In the genomic region with DNA sequence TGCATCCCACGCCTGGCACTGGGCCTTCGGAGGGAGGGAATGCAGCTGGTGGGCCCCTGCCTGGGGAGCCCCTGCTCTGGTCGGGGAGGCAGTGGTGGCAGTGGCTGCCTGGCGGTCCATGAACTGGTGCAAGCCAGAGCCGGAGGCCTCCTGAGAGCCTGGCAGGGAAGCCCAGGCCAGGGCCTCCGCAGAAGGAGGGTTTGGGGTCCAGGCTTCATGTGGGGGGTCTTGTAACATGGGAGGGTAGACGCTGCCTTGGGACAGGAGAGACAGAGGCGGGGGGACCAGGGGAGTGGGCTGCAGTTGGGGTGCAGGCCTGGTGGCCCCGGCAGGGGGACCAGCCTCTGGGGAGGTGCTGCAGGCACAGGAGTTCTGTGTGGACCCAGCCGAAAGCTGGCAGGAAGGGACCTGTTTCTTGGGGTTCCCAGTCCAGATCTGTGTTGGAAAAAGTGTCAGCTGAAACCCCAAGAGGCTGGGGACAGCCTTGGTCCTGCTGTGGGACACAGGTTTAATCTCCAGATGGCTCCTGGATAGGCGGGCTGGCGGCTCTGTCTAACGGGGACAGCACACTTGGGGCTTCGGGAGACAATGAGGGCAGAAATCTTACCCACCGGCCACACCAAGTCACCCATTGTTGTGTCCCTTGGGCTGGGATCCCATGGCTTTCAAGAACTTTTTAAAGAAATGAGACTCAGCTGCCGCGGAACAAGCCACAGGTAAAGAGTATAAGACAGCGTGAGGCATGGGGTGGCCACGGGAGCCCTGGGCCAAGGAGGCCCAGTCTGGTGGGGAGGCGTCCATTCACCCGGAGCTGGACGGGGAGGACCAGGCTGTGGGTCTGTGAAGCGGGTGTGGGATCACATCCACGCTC, we compare ENCODE assay signal across 17 cellular contexts.
A peak's percentile ranks its signal among the peaks of the same experiment; 100 is the strongest.
DNase-seq lines count a peak whose midpoint lies in the region; ATAC-seq and TF ChIP-seq lines count a peak whose summit lies in the region.
"Had no signal": no experiment of that assay in that cellular context is flagged by ENCODE, and none has a peak within 500 bp of the region (broad histone marks: within the 10 kb centered on the region; RNA-seq: fewer than 3 reads in every experiment).

No MANE protein-coding gene starts in this region.

- H2BK20ac ChIP-seq in H9 (ENCODE audit: low read depth, low read length, poor library complexity, severe bottlenecking): no peak overlapping the region

- H3K4ac ChIP-seq in H9 (ENCODE audit: low read depth, low read length): no peak overlapping the region

- no peak overlapping the region for H4K5ac ChIP-seq in H9 (ENCODE audit: insufficient read length, low read depth, low read length)

- no peak overlapping the region for H3K27ac ChIP-seq in H9 (ENCODE audit: insufficient read length, low read depth, low read length)
- H3K27ac ChIP-seq: esophagus squamous epithelium, prostate gland had no signal

- no peaks in the 10 kb centered on the region for H3K4me1 Mint-ChIP-seq in H9
- no peaks in the 10 kb centered on the region for H3K4me1 Mint-ChIP-seq in activated CD8-positive, alpha-beta memory T cell treated with anti-CD3 and anti-CD28 coated beads, Interleukin-2, amount 10 ng/mL, durations not matched to agents 7 days and 5 days
- H3K4me1 Mint-ChIP-seq: activated CD4-positive, alpha-beta T cell treated with anti-CD3 and anti-CD28 coated beads, Interleukin-2, amount 10 ng/mL, durations not matched to agents 7 days and 5 days had no signal

- CTCF ChIA-PET in activated CD8-positive, alpha-beta memory T cell treated with anti-CD3 and anti-CD28 coated beads, Interleukin-2, amount 10 ng/mL, durations not matched to agents 7 days and 5 days (lab: Charles Lee): interaction anchor here (1.2 to 1.6 kb wide), 3 partner anchors 14 to 98 kb away, joined by 3 to 11 read pairs (median 3); no protein-coding TSS in a partner anchor

- no peaks in the 10 kb centered on the region for H3K23me2 ChIP-seq in H9 (ENCODE audit: insufficient read length, low read depth, low read length, poor library complexity, severe bottlenecking)

- WGBS in H9 (ENCODE audit: extremely low coverage, insufficient read length, low lambda C conversion rate): no CpG with 5 or more reads among the region's 24 CpGs

- H3K9me3 Mint-ChIP-seq in H9: no peaks in the 10 kb centered on the region
- no peaks in the 10 kb centered on the region for H3K9me3 Mint-ChIP-seq in activated CD8-positive, alpha-beta memory T cell treated with anti-CD3 and anti-CD28 coated beads, Interleukin-2, amount 10 ng/mL, durations not matched to agents 7 days and 5 days (ENCODE audit: low read depth)
- H3K9me3 Mint-ChIP-seq: activated CD4-positive, alpha-beta T cell treated with anti-CD3 and anti-CD28 coated beads, Interleukin-2, amount 10 ng/mL, durations not matched to agents 7 days and 5 days; T-helper 1 cell treated with Interleukin-12 subunit alpha and Interleukin-12 subunit beta and Interleukin-4 antibody, amounts not matched to agents 30 μg/mL and 1 μg/mL, for 36 hours had no signal

- TF ChIP-seq CTCF in H9 (conservative IDR thresholded peaks at IDR 0.05) (no peak), GM20000 (IDR thresholded peaks at IDR 0.05; ENCODE audit: extremely low read depth, missing control alignments) (no peak)

- H2BK120ac ChIP-seq in H9 (ENCODE audit: low read depth, low read length, poor library complexity, severe bottlenecking): no peak overlapping the region

- ATAC-seq in activated CD8-positive, alpha-beta memory T cell treated with anti-CD3 and anti-CD28 coated beads, Interleukin-2, amount 10 ng/mL, durations not matched to agents 7 days and 5 days: no peak
- ATAC-seq in left lobe of liver: no peak
- no peak for ATAC-seq in HG02588 (IDR thresholded peaks at IDR 0.05; ENCODE audit: unreplicated experiment)
- ATAC-seq in GM21576 (IDR thresholded peaks at IDR 0.05; ENCODE audit: unreplicated experiment): no peak

- peak; percentile 21 for DNase-seq in H9
- DNase-seq in activated CD8-positive, alpha-beta memory T cell treated with anti-CD3 and anti-CD28 coated beads, Interleukin-2, amount 10 ng/mL, durations not matched to agents 7 days and 5 days: peak; percentile 33
- peak; percentile 31 for DNase-seq in left lobe of liver (ENCODE audit: low spot score)
- peak; percentile 15 for DNase-seq in retina
- no peak for DNase-seq in foreskin melanocyte
- DNase-seq in GM20000 (ENCODE audit: low spot score): no peak
- DNase-seq: activated CD4-positive, alpha-beta T cell treated with anti-CD3 and anti-CD28 coated beads, Interleukin-2, amount 10 ng/mL, durations not matched to agents 7 days and 5 days; C1 segment of cervical spinal cord; esophagus squamous epithelium; mesenchymal stem cell; NCI-H1694 treated with DMSO at 0.1 percent for 48 hours; NCI-H774; stimulated activated naive CD4-positive, alpha-beta T cell treated with Interleukin-2 at 50 U/mL for 16 hours had no signal

- H2AK5ac ChIP-seq in H9 (ENCODE audit: insufficient read length, low read length): no peak overlapping the region

- no peak overlapping the region for H2BK12ac ChIP-seq in H9 (ENCODE audit: insufficient read length, low read depth, low read length)

- H2BK15ac ChIP-seq in H9 (ENCODE audit: low read depth, low read length): no peak overlapping the region

- H3K9me3 ChIP-seq in H9 (ENCODE audit: control insufficient read depth, low read depth, low read length): no peaks in the 10 kb centered on the region
- H3K9me3 ChIP-seq: esophagus squamous epithelium, prostate gland had no signal

- H4K8ac ChIP-seq in H9 (replicated peaks; ENCODE audit: insufficient read length, low read depth, low read length): no peak overlapping the region

- no peak overlapping the region for H3K23ac ChIP-seq in H9 (ENCODE audit: insufficient read length, low read depth, low read length)

- no peak overlapping the region for H4K91ac ChIP-seq in H9 (ENCODE audit: insufficient read length, low read depth, low read length)

- H3K36me3 Mint-ChIP-seq in H9 (ENCODE audit: insufficient read depth in 1 of 3, low read depth in 3 of 3): no peaks in the 10 kb centered on the region
- no peaks in the 10 kb centered on the region for H3K36me3 Mint-ChIP-seq in activated CD8-positive, alpha-beta memory T cell treated with anti-CD3 and anti-CD28 coated beads, Interleukin-2, amount 10 ng/mL, durations not matched to agents 7 days and 5 days

- no peak overlapping the region for H2AFZ ChIP-seq in H9 (ENCODE audit: low read length)

- H3K27me3 ChIP-seq in H9 (ENCODE audit: insufficient read depth, low read length): peaks cover 2% of the 10 kb centered on the region; the same call in 1 of the 2 replicates

- no peak overlapping the region for H3K18ac ChIP-seq in H9 (ENCODE audit: insufficient read length, low read depth, low read length)

- H3K79me2 ChIP-seq in H9 (ENCODE audit: insufficient read depth, low read length): no peaks in the 10 kb centered on the region

- H4K20me1 ChIP-seq in H9 (ENCODE audit: control insufficient read depth, insufficient read depth, insufficient read length): no peaks in the 10 kb centered on the region

- H2BK5ac ChIP-seq in H9 (ENCODE audit: insufficient read length, low read length): no peak overlapping the region

- H3K56ac ChIP-seq in H9 (ENCODE audit: insufficient read length, low read depth, low read length): no peak overlapping the region

- no peak overlapping the region for H3K9ac ChIP-seq in H9 (ENCODE audit: extremely low read depth, insufficient read length, low read length)

- H3K14ac ChIP-seq in H9 (ENCODE audit: insufficient read depth, low read length): no peak overlapping the region; the same call in 1 of the 2 replicates

- no peaks in the 10 kb centered on the region for H3K79me1 ChIP-seq in H9 (ENCODE audit: insufficient read depth, low read depth, low read length, poor library complexity, severe bottlenecking)

- no peak overlapping the region for H3T11ph ChIP-seq in H9 (ENCODE audit: low read length)

- no peak overlapping the region for H3K4me3 Mint-ChIP-seq in H9
- H3K4me3 Mint-ChIP-seq in activated CD8-positive, alpha-beta memory T cell treated with anti-CD3 and anti-CD28 coated beads, Interleukin-2, amount 10 ng/mL, durations not matched to agents 7 days and 5 days: no peak overlapping the region
- H3K4me3 Mint-ChIP-seq: activated CD4-positive, alpha-beta T cell treated with anti-CD3 and anti-CD28 coated beads, Interleukin-2, amount 10 ng/mL, durations not matched to agents 7 days and 5 days; T-helper 1 cell treated with Interleukin-12 subunit alpha and Interleukin-12 subunit beta and Interleukin-4 antibody, amounts not matched to agents 30 μg/mL and 1 μg/mL, for 36 hours had no signal

- H3K4me2 ChIP-seq in H9 (ENCODE audit: insufficient read depth, insufficient read length, low read length): no peak overlapping the region

- H3K27ac Mint-ChIP-seq in H9: no peak overlapping the region
- no peak overlapping the region for H3K27ac Mint-ChIP-seq in activated CD8-positive, alpha-beta memory T cell treated with anti-CD3 and anti-CD28 coated beads, Interleukin-2, amount 10 ng/mL, durations not matched to agents 7 days and 5 days
- H3K27ac Mint-ChIP-seq: activated CD4-positive, alpha-beta T cell treated with anti-CD3 and anti-CD28 coated beads, Interleukin-2, amount 10 ng/mL, durations not matched to agents 7 days and 5 days; T-helper 1 cell treated with Interleukin-12 subunit alpha and Interleukin-12 subunit beta and Interleukin-4 antibody, amounts not matched to agents 30 μg/mL and 1 μg/mL, for 36 hours had no signal

- H3K4me1 ChIP-seq in H9 (ENCODE audit: insufficient read depth, low read length): no peaks in the 10 kb centered on the region
- H3K4me1 ChIP-seq: esophagus squamous epithelium, prostate gland had no signal

- peaks cover 66% of the 10 kb centered on the region for H3K27me3 Mint-ChIP-seq in H9 (ENCODE audit: low read depth)
- H3K27me3 Mint-ChIP-seq in activated CD8-positive, alpha-beta memory T cell treated with anti-CD3 and anti-CD28 coated beads, Interleukin-2, amount 10 ng/mL, durations not matched to agents 7 days and 5 days: no peaks in the 10 kb centered on the region
- H3K27me3 Mint-ChIP-seq: activated CD4-positive, alpha-beta T cell treated with anti-CD3 and anti-CD28 coated beads, Interleukin-2, amount 10 ng/mL, durations not matched to agents 7 days and 5 days had no signal

Comparison
In these comparisons a context has a peak if more than half of its experiments do, and no peak if none do; other contexts are left out.
1. DNase-seq: peak in H9 (single experiment), activated CD8-positive, alpha-beta memory T cell treated with anti-CD3 and anti-CD28 coated beads, Interleukin-2, amount 10 ng/mL, durations not matched to agents 7 days and 5 days (single experiment), left lobe of liver (single experiment) and retina (single experiment); none in foreskin melanocyte (single experiment) and GM20000 (single experiment).